25 cellular contexts compared by ENCODE assay signal in genomic region chr12:27552235-27552634, GRCh38. TPM values are rescaled to one million over a fixed set of nuclear protein-coding genes. Genes with fewer than 3 reads are reported as not detected.
A peak's percentile ranks its signal among the peaks of the same experiment; 100 is the strongest.
DNase-seq lines count a peak whose midpoint lies in the region; ATAC-seq, FAIRE-seq and TF ChIP-seq lines count a peak whose summit lies in the region.
"Had no signal": no experiment of that assay in that cellular context is flagged by ENCODE, and none has a peak within 500 bp of the region (broad histone marks: within the 10 kb centered on the region; RNA-seq: fewer than 3 reads in every experiment).

No MANE protein-coding gene starts in this region.

- no peak overlapping the region for H3K4me3 Mint-ChIP-seq in activated naive CD4-positive, alpha-beta T cell treated with anti-CD3 and anti-CD28 coated beads, Interleukin-2, amount 10 ng/mL, durations not matched to agents 7 days and 5 days
- H3K4me3 Mint-ChIP-seq: activated B cell treated with CpG ODN at 0.5 μM for 24 hours; activated CD4-positive, alpha-beta memory T cell treated with anti-CD3 and anti-CD28 coated beads, Interleukin-2, amount 10 ng/mL, durations not matched to agents 7 days and 5 days; endodermal cell; immature natural killer cell; naive thymus-derived CD4-positive, alpha-beta T cell; stimulated activated naive CD8-positive, alpha-beta T cell treated with anti-CD3 and anti-CD28 coated beads, Interleukin-15, amount 100 ng/mL, for 72 hours had no signal

- H3K27ac ChIP-seq in HepG2 (ENCODE audit: extremely low read length, insufficient read depth, low read length) (no peak overlapping the region), right lobe of liver (no peak overlapping the region), skeletal muscle tissue (ENCODE audit: low read depth, low read length) (peak overlapping the region; percentile 73)

- intact Hi-C loops in HepG2 (cut with micrococcal nuclease; ENCODE audit: unreplicated experiment) (loop anchor here (10.0 kb wide), 1 partner anchor 153 kb away; no protein-coding TSS in a partner anchor), right lobe of liver (cut with DNase I) (no loop called here)

- TF ChIP-seq RAD21 in HepG2 (CRISPR knock-in tag; IDR thresholded peaks at IDR 0.05), result no peak

- TF ChIP-seq EP300 in HepG2 (IDR thresholded peaks at IDR 0.05; ENCODE audit: low read depth in 2 of 2, low read length in 2 of 2), result no peak
- no peak for TF ChIP-seq EP300 in HepG2 (CRISPR knock-in tag; IDR thresholded peaks at IDR 0.05; ENCODE audit: borderline replicate concordance)

- ATAC-seq in HepG2, result no peak
- ATAC-seq in right lobe of liver, result no peak
- no peak for ATAC-seq in GM21737 (IDR thresholded peaks at IDR 0.05; ENCODE audit: unreplicated experiment)
- ATAC-seq: naive thymus-derived CD4-positive, alpha-beta T cell; pancreas; stimulated activated naive CD8-positive, alpha-beta T cell treated with anti-CD3 and anti-CD28 coated beads, Interleukin-15, amount 100 ng/mL, for 72 hours had no signal

- H3K4me2 ChIP-seq in HepG2 (ENCODE audit: low read depth, low read length), result no peak overlapping the region

- H3K27me3 ChIP-seq in HepG2 (ENCODE audit: control insufficient read depth in 1 of 2, insufficient read depth in 2 of 2, low read length in 2 of 2) (no peaks in the 10 kb centered on the region), right lobe of liver (no peaks in the 10 kb centered on the region), skeletal muscle tissue (ENCODE audit: control insufficient read depth in 3 of 3, insufficient read depth in 3 of 3, low read length in 3 of 3) (no peaks in the 10 kb centered on the region)
- H3K27me3 ChIP-seq: pancreas, spleen had no signal

- H3K36me3 ChIP-seq in HepG2 (replicated peaks in 1 of 2; ENCODE audit: control insufficient read depth in 1 of 2, insufficient read depth in 2 of 2, low read length in 2 of 2), result no peaks in the 10 kb centered on the region
- H3K36me3 ChIP-seq in right lobe of liver, result no peaks in the 10 kb centered on the region
- H3K36me3 ChIP-seq in skeletal muscle tissue (ENCODE audit: control insufficient read depth in 3 of 3, insufficient read depth in 3 of 3, low read length in 3 of 3), result no peaks in the 10 kb centered on the region
- H3K36me3 ChIP-seq: pancreas, spleen had no signal

- peaks cover 28% of the 10 kb centered on the region for H3K4me1 Mint-ChIP-seq in activated naive CD4-positive, alpha-beta T cell treated with anti-CD3 and anti-CD28 coated beads, Interleukin-2, amount 10 ng/mL, durations not matched to agents 7 days and 5 days

- 91% methylated on average over 6 of the region's 6 CpGs for WGBS in HepG2 (ENCODE audit: low lambda C conversion rate)
- WGBS in right lobe of liver (ENCODE audit: insufficient coverage, low coverage, low lambda C conversion rate, missing lambda C conversion rate), result 34% methylated on average over 6 of the region's 6 CpGs

- no peak overlapping the region for H3K9ac ChIP-seq in HepG2 (ENCODE audit: insufficient read depth, low read depth, low read length)
- H3K9ac ChIP-seq in skeletal muscle tissue (ENCODE audit: low read depth in 1 of 3, low read length in 3 of 3), result no peak overlapping the region

- H3K79me2 ChIP-seq in HepG2 (ENCODE audit: insufficient read depth, low read length), result peaks cover 37% of the 10 kb centered on the region

- H3K9me3 Mint-ChIP-seq in activated naive CD4-positive, alpha-beta T cell treated with anti-CD3 and anti-CD28 coated beads, Interleukin-2, amount 10 ng/mL, durations not matched to agents 7 days and 5 days, result no peaks in the 10 kb centered on the region
- H3K9me3 Mint-ChIP-seq: activated B cell treated with CpG ODN at 0.5 μM for 24 hours; activated CD4-positive, alpha-beta memory T cell treated with anti-CD3 and anti-CD28 coated beads, Interleukin-2, amount 10 ng/mL, durations not matched to agents 7 days and 5 days; endodermal cell; immature natural killer cell; naive thymus-derived CD4-positive, alpha-beta T cell; stimulated activated naive CD8-positive, alpha-beta T cell treated with anti-CD3 and anti-CD28 coated beads, Interleukin-15, amount 100 ng/mL, for 72 hours had no signal

- H3K27ac Mint-ChIP-seq in activated naive CD4-positive, alpha-beta T cell treated with anti-CD3 and anti-CD28 coated beads, Interleukin-2, amount 10 ng/mL, durations not matched to agents 7 days and 5 days, result no peak overlapping the region
- H3K27ac Mint-ChIP-seq: activated B cell treated with CpG ODN at 0.5 μM for 24 hours; activated CD4-positive, alpha-beta memory T cell treated with anti-CD3 and anti-CD28 coated beads, Interleukin-2, amount 10 ng/mL, durations not matched to agents 7 days and 5 days; immature natural killer cell; naive thymus-derived CD4-positive, alpha-beta T cell; stimulated activated naive CD8-positive, alpha-beta T cell treated with anti-CD3 and anti-CD28 coated beads, Interleukin-15, amount 100 ng/mL, for 72 hours had no signal

- TF ChIP-seq CTCF in HepG2 (CRISPR knock-in tag; IDR thresholded peaks at IDR 0.05) (no peak), right lobe of liver (IDR thresholded peaks at IDR 0.05) (no peak)

- H4K20me1 ChIP-seq in HepG2 (ENCODE audit: insufficient read depth, low read length), result no peaks in the 10 kb centered on the region

- POLR2A ChIA-PET in HepG2 (lab: Yijun Ruan, JAX), result no interaction called here

- no peak for FAIRE-seq in HepG2 (lab: Jason Lieb, UNC)
- FAIRE-seq: pancreas had no signal

- H3K27me3 Mint-ChIP-seq in activated naive CD4-positive, alpha-beta T cell treated with anti-CD3 and anti-CD28 coated beads, Interleukin-2, amount 10 ng/mL, durations not matched to agents 7 days and 5 days, result peaks cover 26% of the 10 kb centered on the region

- CTCF ChIA-PET in HepG2 (lab: Yijun Ruan, JAX; ENCODE audit: low intra/inter-chr PET ratio, low total read pairs), result no interaction called here
- CTCF ChIA-PET in activated naive CD4-positive, alpha-beta T cell treated with anti-CD3 and anti-CD28 coated beads, Interleukin-2, amount 10 ng/mL, durations not matched to agents 7 days and 5 days (lab: Charles Lee), result no interaction called here

- H3K9me3 ChIP-seq in HepG2 (ENCODE audit: low read length) (no peaks in the 10 kb centered on the region), right lobe of liver (no peaks in the 10 kb centered on the region), skeletal muscle tissue (ENCODE audit: control insufficient read depth in 3 of 3, low read length in 3 of 3) (no peaks in the 10 kb centered on the region)
- H3K9me3 ChIP-seq: pancreas, spleen had no signal

- H3K4me1 ChIP-seq in HepG2 (ENCODE audit: insufficient read depth, low read length) (peaks cover 66% of the 10 kb centered on the region), right lobe of liver (peaks cover 0 to 49% (median 22%) of the 10 kb centered on the region in 4 donors), skeletal muscle tissue (ENCODE audit: control insufficient read depth in 3 of 3, insufficient read depth in 3 of 3, low read length in 3 of 3) (peaks cover 56 to 78% (median 61%) of the 10 kb centered on the region in 3 donors)

- no peak overlapping the region for H3K4me3 ChIP-seq in HepG2 (replicated peaks in 1 of 3; ENCODE audit: insufficient read depth in 1 of 3, low read depth in 2 of 3, low read length in 3 of 3)
- H3K4me3 ChIP-seq in right lobe of liver, result no peak overlapping the region
- H3K4me3 ChIP-seq in skeletal muscle tissue (ENCODE audit: low read length in 3 of 3), result no peak overlapping the region
- H3K4me3 ChIP-seq: pancreas, spleen had no signal

- H3K36me3 Mint-ChIP-seq in activated naive CD4-positive, alpha-beta T cell treated with anti-CD3 and anti-CD28 coated beads, Interleukin-2, amount 10 ng/mL, durations not matched to agents 7 days and 5 days, result no peaks in the 10 kb centered on the region
- H3K36me3 Mint-ChIP-seq: immature natural killer cell had no signal

- BruUV-seq in HepG2 (replicated peaks; lab: Mats Ljungman, UMichigan), result no TSS peak

- DNase-seq in HepG2 (ENCODE audit: low spot score) (no peak), right lobe of liver (no peak), medulla oblongata (ENCODE audit: extremely low spot score) (peak; percentile 38), NCI-H2227 treated with DMSO at 0.1 percent for 48 hours (lab: John Stamatoyannopoulos, UW) (no peak), OCI-M2 (lab: John Stamatoyannopoulos, UW; ENCODE audit: unreplicated experiment) (no peak)
- DNase-seq in activated naive CD4-positive, alpha-beta T cell treated with anti-CD3 and anti-CD28 coated beads, Interleukin-2, amount 10 ng/mL, durations not matched to agents 7 days and 5 days, result no peak
- DNase-seq: activated B cell treated with CpG ODN at 0.5 μM for 24 hours; activated CD4-positive, alpha-beta memory T cell treated with anti-CD3 and anti-CD28 coated beads, Interleukin-2, amount 10 ng/mL, durations not matched to agents 7 days and 5 days; activated naive CD4-positive, alpha-beta T cell treated with Interleukin-2 at 50 U/mL for 16 hours; activated T-cell treated with anti-CD3 and anti-CD28 coated beads, Interleukin-2, amount 50 U/mL, for 1 hour; cerebellar nuclear complex; endodermal cell; HCEC 1CT; immature natural killer cell; naive thymus-derived CD4-positive, alpha-beta T cell; NCI-H1092 treated with DMSO at 0.1 percent for 48 hours; NCI-H2081; NCI-H524; pancreas; spleen; stimulated activated CD4-positive, alpha-beta T cell treated with anti-CD3 and anti-CD28 coated beads, Interleukin-4, amount 100 ng/mL, for 24 hours; stimulated activated naive CD8-positive, alpha-beta T cell treated with anti-CD3 and anti-CD28 coated beads, Interleukin-15, amount 100 ng/mL, for 72 hours; T-helper 9 cell had no signal

- in situ Hi-C loops in HepG2 (cut with HindIII; ENCODE audit: extremely low pct_ligation_motif_present, low pct_unique_long_range_greater_than_20kb), result no loop called here

- H2AFZ ChIP-seq in HepG2 (ENCODE audit: low read length), result no peak overlapping the region

- no peak for TF ChIP-seq POLR2A in HepG2 (IDR thresholded peaks at IDR 0.05; ENCODE audit: insufficient read depth in 1 of 2, low read depth in 2 of 2, low read length in 2 of 2)
- no peak for TF ChIP-seq POLR2A in right lobe of liver (IDR thresholded peaks at IDR 0.05)

RNA-seq across cellular contexts. Expression of gene PPFIBP1, which starts 28.2 kb away (rescaled TPM):
- total RNA-seq in HepG2 (2016; rRNA removed; fragmentation: Illumina TruSeq; extraction: Trizol), result 21.8 and 32.0 TPM in 2 replicates
- total RNA-seq in HepG2 (2016; cell fraction: cytosol; rRNA removed; fragmentation: Illumina TruSeq; extraction: Trizol; ENCODE audit: low read depth), result 6.2 and 6.4 TPM in 2 replicates
- 21.0 and 26.5 TPM in 2 replicates for total RNA-seq in HepG2 (2016; cell fraction: insoluble cytoplasmic fraction; rRNA removed; fragmentation: Illumina TruSeq; extraction: Trizol)
- 8.1 and 10.1 TPM in 2 replicates for total RNA-seq in HepG2 (2016; cell fraction: membrane; rRNA removed; fragmentation: Illumina TruSeq; extraction: Trizol)
- total RNA-seq in HepG2 (2016; cell fraction: nucleus; rRNA removed; fragmentation: Illumina TruSeq; extraction: Trizol), result 35.3 and 36.6 TPM in 2 replicates
- 16.2 and 19.6 TPM in 2 replicates for polyA plus RNA-seq in HepG2 (2011; rRNA removed)
- 6.6 and 10.3 TPM in 2 replicates for polyA plus RNA-seq in HepG2 (2011; cell fraction: cytosol; rRNA removed)
- polyA plus RNA-seq in HepG2 (2011; cell fraction: nucleus; rRNA removed), result 19.9 and 28.8 TPM in 2 replicates
- polyA plus RNA-seq in HepG2 (2012), result 14.4 and 17.5 TPM in 2 replicates
- 0.42 and 0.76 TPM in 2 replicates for polyA plus RNA-seq in HepG2 (2016; cell fraction: cytosol; fragmentation: Illumina TruSeq; extraction: Trizol; ENCODE audit: low read depth)
- 13.2 and 13.8 TPM in 2 replicates for polyA plus RNA-seq in HepG2 (2016; cell fraction: insoluble cytoplasmic fraction; fragmentation: Illumina TruSeq; extraction: Trizol; ENCODE audit: low read depth)
- polyA plus RNA-seq in HepG2 (2016; cell fraction: membrane; fragmentation: Illumina TruSeq; extraction: Trizol; ENCODE audit: low read depth), result 1.9 and 2.3 TPM in 2 replicates
- polyA plus RNA-seq in HepG2 (2016; cell fraction: nucleus; fragmentation: Illumina TruSeq; extraction: Trizol; ENCODE audit: insufficient read depth, low read depth), result 21.9 and 25.0 TPM in 2 replicates
- 18.5 and 40.1 TPM in 2 replicates for polyA minus RNA-seq in HepG2 (2011; rRNA and poly(A)+ RNA removed; ENCODE audit: low replicate concordance)
- 15.6 and 16.2 TPM in 2 replicates for polyA minus RNA-seq in HepG2 (2011; cell fraction: cytosol; rRNA and poly(A)+ RNA removed)
- polyA minus RNA-seq in HepG2 (2011; cell fraction: nucleus; rRNA and poly(A)+ RNA removed), result 89.9 and 122 TPM in 2 replicates
- 10 to 100 TPM; 24.1 to 53.9 (median 35.8) TPM for total RNA-seq in right lobe of liver
- 49.1 TPM for total RNA-seq in skeletal muscle tissue
